ENCODE assay signal across 18 cellular contexts in the genomic region with DNA sequence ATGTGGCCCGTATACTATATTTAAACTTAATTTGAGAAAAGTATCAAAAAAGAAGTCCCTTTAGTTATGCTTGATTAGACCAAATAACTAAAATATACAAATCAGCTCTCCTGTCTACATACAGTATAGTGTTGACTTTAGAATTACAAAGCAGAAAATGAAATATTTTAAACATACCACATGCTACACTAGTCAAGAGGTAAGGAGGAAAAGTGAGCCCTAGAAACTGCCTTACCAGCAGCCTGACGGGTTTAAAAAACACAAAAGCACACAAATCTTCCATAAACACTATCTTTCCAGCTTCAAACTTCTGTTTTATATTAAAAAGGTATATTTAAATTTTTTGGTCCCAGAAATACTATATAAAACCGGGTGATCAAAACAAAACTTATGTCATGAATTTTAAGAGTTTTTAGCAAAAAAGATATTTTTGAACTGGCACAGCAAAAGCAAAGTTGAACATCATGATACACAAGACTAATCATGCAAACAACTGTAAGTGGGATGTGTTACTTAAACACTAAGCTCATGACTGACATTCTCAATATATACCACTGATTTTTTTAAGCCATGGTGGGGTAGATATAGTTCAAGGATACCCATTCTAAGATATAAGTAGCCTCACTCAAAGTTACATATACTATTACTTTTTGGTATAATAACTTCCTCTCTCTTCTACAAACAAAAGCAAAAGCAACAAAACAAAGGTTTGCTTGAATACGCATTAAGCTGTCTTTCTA. TPM values are rescaled to one million over a fixed set of nuclear protein-coding genes. Genes with fewer than 3 reads are reported as not detected.
A peak's percentile ranks its signal among the peaks of the same experiment; 100 is the strongest.
DNase-seq lines count a peak whose midpoint lies in the region; TF ChIP-seq lines count a peak whose summit lies in the region.
"Had no signal": no experiment of that assay in that cellular context is flagged by ENCODE, and none has a peak within 500 bp of the region (broad histone marks: within the 10 kb centered on the region; RNA-seq: fewer than 3 reads in every experiment).

No MANE protein-coding gene starts in this region.

- WGBS in testis, 2 donors, result 73 to 77% methylated on average over 4 of the region's 4 CpGs

- POLR2A ChIA-PET in OCI-LY7 (lab: Charles Lee), result interaction anchor here (0.7 to 1.9 kb wide), 2 partner anchors 15 to 83 kb away, joined by 3 to 11 read pairs; partner anchors contain the start of gene KLHL11

- no peak for DNase-seq in activated naive CD8-positive, alpha-beta T cell treated with anti-CD3 and anti-CD28 coated beads for 36 hours
- no peak for DNase-seq in OCI-LY7 (ENCODE audit: low spot score)
- no peak for DNase-seq in coronary artery (ENCODE audit: low spot score)
- no peak for DNase-seq in G401 (ENCODE audit: low spot score)
- no peak for DNase-seq in NCI-H2227 treated with DMSO at 0.1 percent for 48 hours (lab: John Stamatoyannopoulos, UW)
- no peak for DNase-seq in testis
- DNase-seq in T-helper 9 cell, result no peak
- DNase-seq: C1 segment of cervical spinal cord; DND-41; GF-D8; MM.1S; NCI-H1105; NCI-H1694 treated with DMSO at 0.1 percent for 48 hours; NK-92 treated with Interleukin-12 subunit alpha and Interleukin-12 subunit beta, amount 100 ng/mL, for 24 hours had no signal

- H3K9me3 ChIP-seq in OCI-LY7 (ENCODE audit: low read length) (no peaks in the 10 kb centered on the region), testis (no peaks in the 10 kb centered on the region)

- no peaks in the 10 kb centered on the region for H3K27me3 Mint-ChIP-seq in activated naive CD8-positive, alpha-beta T cell
- H3K27me3 Mint-ChIP-seq in activated naive CD8-positive, alpha-beta T cell treated with anti-CD3 and anti-CD28 coated beads for 36 hours, result no peaks in the 10 kb centered on the region

- in situ Hi-C loops in G401 (cut with HindIII; ENCODE audit: low sequenced_read_pairs), result no loop called here

- no peaks in the 10 kb centered on the region for H3K27me3 ChIP-seq in testis

- intact Hi-C loops in OCI-LY7 (cut with micrococcal nuclease; ENCODE audit: unreplicated experiment) (no loop called here), testis (cut with DNase I; ENCODE audit: low total_unique reads) (no loop called here)

- H4K20me1 ChIP-seq in OCI-LY7 (ENCODE audit: insufficient read depth, low read length), result peaks cover 20% of the 10 kb centered on the region

- H3K4me2 ChIP-seq in OCI-LY7 (ENCODE audit: low read length), result peak overlapping the region; percentile 47
- H3K4me2 ChIP-seq: GM23338 had no signal

- no peak overlapping the region for H3K4me3 Mint-ChIP-seq in activated naive CD8-positive, alpha-beta T cell
- no peak overlapping the region for H3K4me3 Mint-ChIP-seq in activated naive CD8-positive, alpha-beta T cell treated with anti-CD3 and anti-CD28 coated beads for 36 hours
- H3K4me3 Mint-ChIP-seq: GM23338 had no signal

- H3K4me3 ChIP-seq in OCI-LY7 (ENCODE audit: low read depth, low read length, poor library complexity, severe bottlenecking), result no peak overlapping the region
- peak overlapping the region; percentile 15 for H3K4me3 ChIP-seq in coronary artery
- H3K4me3 ChIP-seq in testis, result no peak overlapping the region
- H3K4me3 ChIP-seq: GM23338 had no signal

- peaks cover 2% of the 10 kb centered on the region for H3K36me3 Mint-ChIP-seq in activated naive CD8-positive, alpha-beta T cell
- peaks cover 13% of the 10 kb centered on the region for H3K36me3 Mint-ChIP-seq in activated naive CD8-positive, alpha-beta T cell treated with anti-CD3 and anti-CD28 coated beads for 36 hours

- peak overlapping the region; percentile 41 for H3K27ac Mint-ChIP-seq in activated naive CD8-positive, alpha-beta T cell
- H3K27ac Mint-ChIP-seq in activated naive CD8-positive, alpha-beta T cell treated with anti-CD3 and anti-CD28 coated beads for 36 hours, result no peak overlapping the region
- H3K27ac Mint-ChIP-seq: GM23338 had no signal

- CTCF ChIA-PET in OCI-LY7 (lab: Charles Lee; ENCODE audit: unreplicated experiment), result no interaction called here

- peaks cover 60% of the 10 kb centered on the region for H3K36me3 ChIP-seq in OCI-LY7 (ENCODE audit: insufficient read depth, low read length)
- no peaks in the 10 kb centered on the region for H3K36me3 ChIP-seq in testis (ENCODE audit: low read depth, missing control alignments)

- no peaks in the 10 kb centered on the region for H3K9me2 ChIP-seq in OCI-LY7 (ENCODE audit: insufficient read depth, low read length)

- peaks cover 29% of the 10 kb centered on the region for H3K4me1 ChIP-seq in OCI-LY7 (ENCODE audit: insufficient read depth, low read length, poor library complexity, severe bottlenecking)
- no peaks in the 10 kb centered on the region for H3K4me1 ChIP-seq in testis

- BruUV-seq in OCI-LY7 (replicated peaks; lab: Mats Ljungman, UMichigan), result no TSS peak

- no peaks in the 10 kb centered on the region for H3K9me3 Mint-ChIP-seq in activated naive CD8-positive, alpha-beta T cell (ENCODE audit: low read depth)
- H3K9me3 Mint-ChIP-seq in activated naive CD8-positive, alpha-beta T cell treated with anti-CD3 and anti-CD28 coated beads for 36 hours, result no peaks in the 10 kb centered on the region
- H3K9me3 Mint-ChIP-seq: GM23338 had no signal

- TF ChIP-seq POLR2A in testis (IDR thresholded peaks at IDR 0.05), result no peak

- peaks cover 52% of the 10 kb centered on the region for H3K79me2 ChIP-seq in OCI-LY7 (ENCODE audit: insufficient read depth, low read depth, low read length)

- H3K27ac ChIP-seq in OCI-LY7 (ENCODE audit: low read depth, low read length, poor library complexity, severe bottlenecking) (no peak overlapping the region), coronary artery (peak overlapping the region in 1 of 2 donors; percentile 46), testis (no peak overlapping the region)
- H3K27ac ChIP-seq: 22Rv1, RWPE1 had no signal

- H3K4me1 Mint-ChIP-seq in activated naive CD8-positive, alpha-beta T cell (ENCODE audit: low read depth), result peaks cover 40% of the 10 kb centered on the region
- peaks cover 32% of the 10 kb centered on the region for H3K4me1 Mint-ChIP-seq in activated naive CD8-positive, alpha-beta T cell treated with anti-CD3 and anti-CD28 coated beads for 36 hours
- H3K4me1 Mint-ChIP-seq: GM23338 had no signal

- TF ChIP-seq CTCF in OCI-LY7 (conservative IDR thresholded peaks at IDR 0.05; ENCODE audit: low read length) (no peak), coronary artery (IDR thresholded peaks at IDR 0.05) (no peak), testis (IDR thresholded peaks at IDR 0.05) (no peak)

- no peak overlapping the region for H2AFZ ChIP-seq in OCI-LY7 (ENCODE audit: low read length)
- H2AFZ ChIP-seq: GM23338 had no signal

RNA-seq across cellular contexts. Expression of gene KLHL10, which starts 11.8 kb away (rescaled TPM):
- under 1 TPM; 0.19 to 0.30 TPM for total RNA-seq in activated naive CD8-positive, alpha-beta T cell treated with anti-CD3 and anti-CD28 coated beads for 36 hours
- total RNA-seq in OCI-LY7 (2014; rRNA removed; shearing (Covaris generic)), result not detected in 2 replicates
- total RNA-seq in OCI-LY7 (2022), result not detected in 2 replicates
- total RNA-seq in G401 (2014; rRNA removed; shearing (Covaris generic)), result not detected in 2 replicates
- 10 to 100 TPM; 31.8 to 76.3 TPM for total RNA-seq in testis
- 130 TPM for polyA plus RNA-seq in testis (ENCODE audit: insufficient read depth, low read depth, low replicate concordance)

RNA-seq across cellular contexts. Expression of gene NT5C3B, which starts 13.4 kb away (rescaled TPM):
- 10 to 100 TPM; 52.8 to 56.7 TPM for total RNA-seq in activated naive CD8-positive, alpha-beta T cell treated with anti-CD3 and anti-CD28 coated beads for 36 hours
- total RNA-seq in OCI-LY7 (2014; rRNA removed; shearing (Covaris generic)), result 0.16 TPM in 1 of 2 replicates, not detected in the other
- total RNA-seq in OCI-LY7 (2022) (10.0 and 12.1 TPM in 2 replicates), testis (10 to 100 TPM; 61.9 to 74.3 TPM)
- total RNA-seq in G401 (2014; rRNA removed; shearing (Covaris generic)), result 75.8 and 77.8 TPM in 2 replicates
- polyA plus RNA-seq in testis (ENCODE audit: insufficient read depth, low read depth, low replicate concordance), result 214 TPM

RNA-seq across cellular contexts. Expression of gene KLHL11, which starts 15.8 kb away (rescaled TPM):
- 10 to 100 TPM; 17.5 to 17.6 TPM for total RNA-seq in activated naive CD8-positive, alpha-beta T cell treated with anti-CD3 and anti-CD28 coated beads for 36 hours
- total RNA-seq in OCI-LY7 (2014; rRNA removed; shearing (Covaris generic)), result 29.9 and 35.4 TPM in 2 replicates
- total RNA-seq in OCI-LY7 (2022) (20.5 and 20.9 TPM in 2 replicates), testis (10 to 100 TPM; 61.3 to 70.2 TPM)
- total RNA-seq in G401 (2014; rRNA removed; shearing (Covaris generic)), result 13.4 and 16.2 TPM in 2 replicates
- 28.2 TPM for polyA plus RNA-seq in testis (ENCODE audit: insufficient read depth, low read depth, low replicate concordance)

RNA-seq across cellular contexts. Expression of gene FKBP10, which starts 36.6 kb away (rescaled TPM):
- total RNA-seq in activated naive CD8-positive, alpha-beta T cell treated with anti-CD3 and anti-CD28 coated beads for 36 hours, result under 1 TPM; 0.48 to 0.89 TPM
- 1.5 TPM in 1 of 2 replicates, not detected in the other for total RNA-seq in OCI-LY7 (2014; rRNA removed; shearing (Covaris generic))
- total RNA-seq in OCI-LY7 (2022), result 7.3 and 7.8 TPM in 2 replicates
- 207 and 220 TPM in 2 replicates for total RNA-seq in G401 (2014; rRNA removed; shearing (Covaris generic))
- total RNA-seq in testis, result 10 to 100 TPM; 31.4 to 36.5 TPM
- polyA plus RNA-seq in testis (ENCODE audit: insufficient read depth, low read depth, low replicate concordance), result 37.8 TPM

RNA-seq across cellular contexts. Expression of gene P3H4, which starts 37.7 kb away (rescaled TPM):
- 1 to 10 TPM; 1.5 to 1.8 TPM for total RNA-seq in activated naive CD8-positive, alpha-beta T cell treated with anti-CD3 and anti-CD28 coated beads for 36 hours
- total RNA-seq in OCI-LY7 (2014; rRNA removed; shearing (Covaris generic)), result 0.08 TPM in 1 of 2 replicates, not detected in the other
- total RNA-seq in OCI-LY7 (2022), result 2.2 and 2.6 TPM in 2 replicates
- total RNA-seq in G401 (2014; rRNA removed; shearing (Covaris generic)), result 30.5 and 40.4 TPM in 2 replicates
- total RNA-seq in testis, result 10 to 100 TPM in 1 of 2 donors, 1 to 10 TPM in 1; 9.9 to 13.9 TPM
- polyA plus RNA-seq in testis (ENCODE audit: insufficient read depth, low read depth, low replicate concordance), result 6.9 TPM

Comparison
In these comparisons a context has a peak if more than half of its experiments do, and no peak if none do; other contexts are left out.
1. RNA of gene KLHL10, which starts 11.8 kb away (total RNA-seq): 31.8 to 76.3 TPM in testis; 0.19 to 0.30 TPM in activated naive CD8-positive, alpha-beta T cell treated with anti-CD3 and anti-CD28 coated beads for 36 hours, not detected in OCI-LY7 and not detected in G401; every median in the first group is over 10 times any median in the second.